ENCODE assay signal across 12 cellular contexts in the genomic region with DNA sequence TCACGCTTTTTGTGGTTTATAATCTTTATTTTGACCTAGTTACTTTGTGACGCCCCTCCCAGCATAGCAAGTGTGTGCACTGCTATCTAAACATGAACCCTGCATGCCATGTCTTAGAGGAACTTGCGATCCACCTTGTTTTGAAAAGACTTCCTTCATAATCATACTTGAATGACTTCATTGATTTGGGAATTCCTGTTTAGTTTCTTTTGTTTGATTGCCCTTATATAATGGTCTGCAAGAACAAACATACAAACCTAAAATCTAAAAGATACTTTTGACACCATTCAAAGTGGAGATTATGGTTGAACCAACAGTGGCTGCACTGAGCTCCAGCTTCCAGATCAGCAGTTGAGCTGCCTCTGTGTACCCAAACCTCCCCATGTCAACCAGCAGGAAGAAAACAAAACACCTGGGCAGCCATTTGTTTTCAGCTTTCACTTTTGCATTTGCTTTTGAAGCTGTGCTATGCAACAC.
DNase-seq lines count a peak whose midpoint lies in the region; ATAC-seq and TF ChIP-seq lines count a peak whose summit lies in the region.
"Had no signal": no experiment of that assay in that cellular context is flagged by ENCODE, and none has a peak within 500 bp of the region (broad histone marks: within the 10 kb centered on the region; RNA-seq: fewer than 3 reads in every experiment).

No MANE protein-coding gene starts in this region.

- H3K27me3 Mint-ChIP-seq in stimulated activated naive CD8-positive, alpha-beta T cell treated with anti-CD3 and anti-CD28 coated beads, Interleukin-15, Interleukin-2, amounts not matched to agents 100 ng/mL and 50 ng/mL, for 24 hours: no peaks in the 10 kb centered on the region
- H3K27me3 Mint-ChIP-seq in activated CD4-positive, alpha-beta memory T cell treated with anti-CD3 and anti-CD28 coated beads for 36 hours: no peaks in the 10 kb centered on the region
- peaks cover 11% of the 10 kb centered on the region for H3K27me3 Mint-ChIP-seq in Calu3 (ENCODE audit: unreplicated experiment)

- BruUV-seq in Calu3 (replicated peaks; lab: Mats Ljungman, UMichigan): no TSS peak

- intact Hi-C loops in activated CD4-positive, alpha-beta memory T cell treated with anti-CD3 and anti-CD28 coated beads for 36 hours (cut with micrococcal nuclease): loop anchor here (1.0 to 2.0 kb wide), 2 partner anchors 16 to 253 kb away; no protein-coding TSS in a partner anchor
- intact Hi-C loops in left lung (cut with DNase I): no loop called here
- intact Hi-C loops in Calu3 (cut with micrococcal nuclease; ENCODE audit: unreplicated experiment): no loop called here

- H3K4me1 ChIP-seq in left lung: peaks cover 6 to 54% of the 10 kb centered on the region in 2 donors

- H3K4me1 Mint-ChIP-seq in stimulated activated naive CD8-positive, alpha-beta T cell treated with anti-CD3 and anti-CD28 coated beads, Interleukin-15, Interleukin-2, amounts not matched to agents 100 ng/mL and 50 ng/mL, for 24 hours (ENCODE audit: low read depth): peaks cover 96% of the 10 kb centered on the region
- peaks cover 93% of the 10 kb centered on the region for H3K4me1 Mint-ChIP-seq in activated CD4-positive, alpha-beta memory T cell treated with anti-CD3 and anti-CD28 coated beads for 36 hours (ENCODE audit: low read depth)
- no peaks in the 10 kb centered on the region for H3K4me1 Mint-ChIP-seq in Calu3 (ENCODE audit: low read depth, unreplicated experiment)

- CTCF ChIA-PET in activated CD4-positive, alpha-beta memory T cell treated with anti-CD3 and anti-CD28 coated beads for 36 hours (lab: Charles Lee): interaction anchor here (0.6 to 8.5 kb wide), 11 partner anchors 10 to 122 kb away, joined by 3 to 96 read pairs (median 4); no protein-coding TSS in a partner anchor
- CTCF ChIA-PET in Calu3 (lab: Charles Lee): interaction anchor here (0.5 to 0.6 kb wide), 2 partner anchors 60 to 587 kb away, joined by 3 to 5 read pairs; no protein-coding TSS in a partner anchor

- H3K27ac Mint-ChIP-seq in stimulated activated naive CD8-positive, alpha-beta T cell treated with anti-CD3 and anti-CD28 coated beads, Interleukin-15, Interleukin-2, amounts not matched to agents 100 ng/mL and 50 ng/mL, for 24 hours: peak overlapping the region; percentile 94
- peak overlapping the region; percentile 93 for H3K27ac Mint-ChIP-seq in activated CD4-positive, alpha-beta memory T cell treated with anti-CD3 and anti-CD28 coated beads for 36 hours
- no peak overlapping the region for H3K27ac Mint-ChIP-seq in Calu3 (ENCODE audit: unreplicated experiment)

- no peak overlapping the region for H3K4me3 ChIP-seq in left lung
- H3K4me3 ChIP-seq: coronary artery had no signal

- no peaks in the 10 kb centered on the region for H3K9me3 Mint-ChIP-seq in stimulated activated naive CD8-positive, alpha-beta T cell treated with anti-CD3 and anti-CD28 coated beads, Interleukin-15, Interleukin-2, amounts not matched to agents 100 ng/mL and 50 ng/mL, for 24 hours
- no peaks in the 10 kb centered on the region for H3K9me3 Mint-ChIP-seq in activated CD4-positive, alpha-beta memory T cell treated with anti-CD3 and anti-CD28 coated beads for 36 hours
- no peaks in the 10 kb centered on the region for H3K9me3 Mint-ChIP-seq in Calu3 (ENCODE audit: low read depth, unreplicated experiment)

- peak overlapping the region in 1 of 2 donors; percentile 62 for H3K27ac ChIP-seq in left lung
- H3K27ac ChIP-seq in substantia nigra (ENCODE audit: low read depth, low read length, poor library complexity, severe bottlenecking): no peak overlapping the region
- H3K27ac ChIP-seq: coronary artery had no signal

- DNase-seq in stimulated activated naive CD8-positive, alpha-beta T cell treated with anti-CD3 and anti-CD28 coated beads, Interleukin-15, Interleukin-2, amounts not matched to agents 100 U/mL and 50 U/mL, for 24 hours: no peak
- DNase-seq in activated CD4-positive, alpha-beta memory T cell treated with anti-CD3 and anti-CD28 coated beads for 36 hours: peak; percentile 47
- DNase-seq in left lung (no peak), substantia nigra (lab: John Stamatoyannopoulos, UW) (no peak), Calu3 (no peak)
- DNase-seq: activated effector memory CD4-positive, alpha-beta T cell treated with anti-CD3 and anti-CD28 coated beads, Interleukin-2, amount 50 U/mL, for 16 hours; foreskin melanocyte; NCI-H2171 treated with DMSO at 0.1 percent for 48 hours had no signal

- H3K27me3 ChIP-seq in left lung: no peaks in the 10 kb centered on the region

- no peaks in the 10 kb centered on the region for H3K36me3 Mint-ChIP-seq in stimulated activated naive CD8-positive, alpha-beta T cell treated with anti-CD3 and anti-CD28 coated beads, Interleukin-15, Interleukin-2, amounts not matched to agents 100 ng/mL and 50 ng/mL, for 24 hours (ENCODE audit: low read depth)
- H3K36me3 Mint-ChIP-seq in activated CD4-positive, alpha-beta memory T cell treated with anti-CD3 and anti-CD28 coated beads for 36 hours: no peaks in the 10 kb centered on the region
- H3K36me3 Mint-ChIP-seq in Calu3 (ENCODE audit: insufficient read depth, unreplicated experiment): no peaks in the 10 kb centered on the region

- H3K36me3 ChIP-seq in left lung: no peaks in the 10 kb centered on the region

- H3K4me3 Mint-ChIP-seq in stimulated activated naive CD8-positive, alpha-beta T cell treated with anti-CD3 and anti-CD28 coated beads, Interleukin-15, Interleukin-2, amounts not matched to agents 100 ng/mL and 50 ng/mL, for 24 hours: peak overlapping the region; percentile 85
- H3K4me3 Mint-ChIP-seq in activated CD4-positive, alpha-beta memory T cell treated with anti-CD3 and anti-CD28 coated beads for 36 hours: peak overlapping the region; percentile 73
- no peak overlapping the region for H3K4me3 Mint-ChIP-seq in Calu3 (ENCODE audit: low read depth, unreplicated experiment)

- no peak for ATAC-seq in stimulated activated naive CD8-positive, alpha-beta T cell treated with anti-CD3 and anti-CD28 coated beads, Interleukin-15, Interleukin-2, amounts not matched to agents 100 U/mL and 50 U/mL, for 24 hours
- ATAC-seq in left lung: peak; percentile 5
- ATAC-seq in HG02571 (IDR thresholded peaks at IDR 0.05; ENCODE audit: unreplicated experiment): no peak
- ATAC-seq in HG02970 (IDR thresholded peaks at IDR 0.05; ENCODE audit: low FRiP score, unreplicated experiment): no peak

- no peak for TF ChIP-seq CTCF in left lung (IDR thresholded peaks at IDR 0.05)
- no peak for TF ChIP-seq CTCF in Calu3 (IDR thresholded peaks at IDR 0.05; ENCODE audit: unreplicated experiment)

- POLR2A ChIA-PET in activated CD4-positive, alpha-beta memory T cell treated with anti-CD3 and anti-CD28 coated beads for 36 hours (lab: Charles Lee): interaction anchor here (0.9 to 6.8 kb wide), 12 partner anchors 9 to 92 kb away, joined by 3 to 170 read pairs (median 5); no protein-coding TSS in a partner anchor

- H3K9me3 ChIP-seq in left lung: no peaks in the 10 kb centered on the region
